In the genomic region with DNA sequence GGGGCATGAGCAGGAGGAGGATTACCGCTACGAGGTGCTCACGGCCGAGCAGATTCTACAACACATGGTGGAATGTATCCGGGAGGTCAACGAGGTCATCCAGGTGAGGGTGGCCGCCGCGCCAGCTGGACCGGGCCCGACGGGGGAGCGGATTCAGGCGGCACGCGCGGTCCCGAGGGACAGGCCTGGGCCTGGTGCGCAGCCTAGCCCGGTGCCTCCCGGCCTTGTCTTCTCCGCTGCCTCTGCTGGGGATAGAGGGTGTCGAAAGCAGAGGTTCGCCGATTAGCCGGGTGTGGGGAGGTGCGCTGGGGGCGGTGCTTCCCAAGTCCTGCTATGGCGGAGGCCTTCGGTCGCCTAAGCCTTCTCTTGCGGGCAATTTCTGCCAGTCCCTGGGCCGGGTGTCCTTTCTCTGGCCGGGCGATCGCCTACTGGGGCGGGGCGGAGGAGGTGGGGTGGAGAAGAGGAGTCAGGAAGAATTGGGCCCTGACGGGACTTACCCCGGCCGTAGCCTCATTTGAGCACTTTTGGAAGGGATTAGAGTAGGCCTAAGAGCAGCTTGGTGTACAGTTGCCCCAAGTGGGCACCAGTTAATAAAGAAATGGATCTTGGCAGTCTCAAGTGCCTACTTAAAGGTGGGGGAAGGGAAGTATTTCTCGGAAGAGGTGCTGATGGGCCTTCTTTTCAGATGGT, we compare ENCODE assay signal across 1 cellular context.
TF ChIP-seq lines count a peak whose summit lies in the region.

No MANE protein-coding gene starts in this region.

TF ChIP-seq in HEK293, 187 proteins besides CTCF, POLR2A, EP300 and RAD21 (continued from another document):
- TF ChIP-seq, protein P1, sequence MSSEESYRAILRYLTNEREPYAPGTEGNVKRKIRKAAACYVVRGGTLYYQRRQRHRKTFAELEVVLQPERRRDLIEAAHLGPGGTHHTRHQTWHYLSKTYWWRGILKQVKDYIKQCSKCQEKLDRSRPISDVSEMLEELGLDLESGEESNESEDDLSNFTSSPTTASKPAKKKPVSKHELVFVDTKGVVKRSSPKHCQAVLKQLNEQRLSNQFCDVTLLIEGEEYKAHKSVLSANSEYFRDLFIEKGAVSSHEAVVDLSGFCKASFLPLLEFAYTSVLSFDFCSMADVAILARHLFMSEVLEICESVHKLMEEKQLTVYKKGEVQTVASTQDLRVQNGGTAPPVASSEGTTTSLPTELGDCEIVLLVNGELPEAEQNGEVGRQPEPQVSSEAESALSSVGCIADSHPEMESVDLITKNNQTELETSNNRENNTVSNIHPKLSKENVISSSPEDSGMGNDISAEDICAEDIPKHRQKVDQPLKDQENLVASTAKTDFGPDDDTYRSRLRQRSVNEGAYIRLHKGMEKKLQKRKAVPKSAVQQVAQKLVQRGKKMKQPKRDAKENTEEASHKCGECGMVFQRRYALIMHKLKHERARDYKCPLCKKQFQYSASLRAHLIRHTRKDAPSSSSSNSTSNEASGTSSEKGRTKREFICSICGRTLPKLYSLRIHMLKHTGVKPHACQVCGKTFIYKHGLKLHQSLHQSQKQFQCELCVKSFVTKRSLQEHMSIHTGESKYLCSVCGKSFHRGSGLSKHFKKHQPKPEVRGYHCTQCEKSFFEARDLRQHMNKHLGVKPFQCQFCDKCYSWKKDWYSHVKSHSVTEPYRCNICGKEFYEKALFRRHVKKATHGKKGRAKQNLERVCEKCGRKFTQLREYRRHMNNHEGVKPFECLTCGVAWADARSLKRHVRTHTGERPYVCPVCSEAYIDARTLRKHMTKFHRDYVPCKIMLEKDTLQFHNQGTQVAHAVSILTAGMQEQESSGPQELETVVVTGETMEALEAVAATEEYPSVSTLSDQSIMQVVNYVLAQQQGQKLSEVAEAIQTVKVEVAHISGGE (tag by site-specific recombination; conservative IDR thresholded peaks at IDR 0.05; ENCODE audit: low read depth): peak; percentile 33
- peak; percentile 74 for TF ChIP-seq ZXDB (tag by site-specific recombination; IDR thresholded peaks at IDR 0.05)
- TF ChIP-seq ZFP37 (tag by site-specific recombination; IDR thresholded peaks at IDR 0.05): peak; percentile 90
- peak; percentile 60; the same call in 1 of the 2 replicates for TF ChIP-seq KLF8 (tag by site-specific recombination; IDR thresholded peaks at IDR 0.05)
- TF ChIP-seq ZFP69B (tag by site-specific recombination; IDR thresholded peaks at IDR 0.05): peak; percentile 55; the same call in 1 of the 2 replicates
- no peak for TF ChIP-seq ZNF777 (tag by site-specific recombination; IDR thresholded peaks at IDR 0.05; ENCODE audit: borderline replicate concordance)
- no peak for TF ChIP-seq ZSCAN23 (tag by site-specific recombination; IDR thresholded peaks at IDR 0.05)
- TF ChIP-seq ZBTB10 (tag by site-specific recombination; IDR thresholded peaks at IDR 0.05): peak; percentile 64
- peak; percentile 88; the same call in 1 of the 2 replicates for TF ChIP-seq ZNF561 (tag by site-specific recombination; IDR thresholded peaks at IDR 0.05; ENCODE audit: borderline replicate concordance)
- TF ChIP-seq ZEB2 (tag by site-specific recombination; IDR thresholded peaks at IDR 0.05): peak; percentile 96
- no peak for TF ChIP-seq ZNF707 (tag by site-specific recombination; IDR thresholded peaks at IDR 0.05)
- TF ChIP-seq ZNF175 (tag by site-specific recombination; IDR thresholded peaks at IDR 0.05): no peak
- TF ChIP-seq ZBTB17 (tag by site-specific recombination; IDR thresholded peaks at IDR 0.05): peak; percentile 93
- no peak for TF ChIP-seq ZNF670 (tag by site-specific recombination; IDR thresholded peaks at IDR 0.05; ENCODE audit: low read depth)
- TF ChIP-seq, protein P2, sequence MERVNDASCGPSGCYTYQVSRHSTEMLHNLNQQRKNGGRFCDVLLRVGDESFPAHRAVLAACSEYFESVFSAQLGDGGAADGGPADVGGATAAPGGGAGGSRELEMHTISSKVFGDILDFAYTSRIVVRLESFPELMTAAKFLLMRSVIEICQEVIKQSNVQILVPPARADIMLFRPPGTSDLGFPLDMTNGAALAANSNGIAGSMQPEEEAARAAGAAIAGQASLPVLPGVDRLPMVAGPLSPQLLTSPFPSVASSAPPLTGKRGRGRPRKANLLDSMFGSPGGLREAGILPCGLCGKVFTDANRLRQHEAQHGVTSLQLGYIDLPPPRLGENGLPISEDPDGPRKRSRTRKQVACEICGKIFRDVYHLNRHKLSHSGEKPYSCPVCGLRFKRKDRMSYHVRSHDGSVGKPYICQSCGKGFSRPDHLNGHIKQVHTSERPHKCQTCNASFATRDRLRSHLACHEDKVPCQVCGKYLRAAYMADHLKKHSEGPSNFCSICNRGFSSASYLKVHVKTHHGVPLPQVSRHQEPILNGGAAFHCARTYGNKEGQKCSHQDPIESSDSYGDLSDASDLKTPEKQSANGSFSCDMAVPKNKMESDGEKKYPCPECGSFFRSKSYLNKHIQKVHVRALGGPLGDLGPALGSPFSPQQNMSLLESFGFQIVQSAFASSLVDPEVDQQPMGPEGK (tag by site-specific recombination; IDR thresholded peaks at IDR 0.05): peak; percentile 86
- TF ChIP-seq, protein P3, sequence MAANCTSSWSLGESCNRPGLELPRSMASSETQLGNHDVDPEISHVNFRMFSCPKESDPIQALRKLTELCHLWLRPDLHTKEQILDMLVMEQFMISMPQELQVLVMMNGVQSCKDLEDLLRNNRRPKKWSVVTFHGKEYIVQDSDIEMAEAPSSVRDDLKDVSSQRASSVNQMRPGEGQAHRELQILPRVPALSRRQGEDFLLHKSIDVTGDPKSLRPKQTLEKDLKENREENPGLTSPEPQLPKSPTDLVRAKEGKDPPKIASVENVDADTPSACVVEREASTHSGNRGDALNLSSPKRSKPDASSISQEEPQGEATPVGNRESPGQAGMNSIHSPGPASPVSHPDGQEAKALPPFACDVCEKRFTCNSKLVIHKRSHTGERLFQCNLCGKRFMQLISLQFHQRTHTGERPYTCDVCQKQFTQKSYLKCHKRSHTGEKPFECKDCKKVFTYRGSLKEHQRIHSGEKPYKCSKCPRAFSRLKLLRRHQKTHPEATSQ (tag by site-specific recombination; IDR thresholded peaks at IDR 0.05): peak; percentile 82; the same call in 1 of the 2 replicates
- peak; percentile 68; the same call in 1 of the 2 replicates for TF ChIP-seq PRDM4 (tag by site-specific recombination; IDR thresholded peaks at IDR 0.05)
- peak; percentile 87 for TF ChIP-seq ZBTB26 (tag by site-specific recombination; optimal IDR thresholded peaks at IDR 0.05)
- TF ChIP-seq ZNF600 (tag by site-specific recombination; IDR thresholded peaks at IDR 0.05): peak; percentile 65; the same call in 1 of the 2 replicates
- TF ChIP-seq ZNF24 (tag by site-specific recombination; IDR thresholded peaks at IDR 0.05): 0 out of 2 replicates have a peak, but pooled peaks have one; percentile 26
